ENCODE assay signal across 16 cellular contexts in genomic region chr17:83057793-83058477, GRCh38. TPM values are rescaled to one million over a fixed set of nuclear protein-coding genes. Genes with fewer than 3 reads are reported as not detected.
DNase-seq lines count a peak whose midpoint lies in the region; ATAC-seq and TF ChIP-seq lines count a peak whose summit lies in the region.
"Had no signal": no experiment of that assay in that cellular context is flagged by ENCODE, and none has a peak within 500 bp of the region (broad histone marks: within the 10 kb centered on the region; RNA-seq: fewer than 3 reads in every experiment).

No MANE protein-coding gene starts in this region.

- no peaks in the 10 kb centered on the region for H3K27me3 Mint-ChIP-seq in activated T-cell treated with anti-CD3 and anti-CD28 coated beads, Interleukin-2, amount 50 U/mL, for 24 hours
- H3K27me3 Mint-ChIP-seq: CD4-positive, alpha-beta memory T cell had no signal

- H3K9me3 Mint-ChIP-seq in activated T-cell treated with anti-CD3 and anti-CD28 coated beads, Interleukin-2, amount 50 U/mL, for 24 hours, result no peaks in the 10 kb centered on the region
- H3K9me3 Mint-ChIP-seq: CD4-positive, alpha-beta memory T cell had no signal

- ATAC-seq in left lobe of liver (no peak), GM19324 (IDR thresholded peaks at IDR 0.05; ENCODE audit: low FRiP score, unreplicated experiment) (no peak)
- ATAC-seq: foreskin keratinocyte had no signal

- peaks cover 10% of the 10 kb centered on the region for H3K4me1 Mint-ChIP-seq in activated T-cell treated with anti-CD3 and anti-CD28 coated beads, Interleukin-2, amount 50 U/mL, for 24 hours (ENCODE audit: low read depth)

- no peak for TF ChIP-seq POLR2A in thyroid gland (IDR thresholded peaks at IDR 0.05)

- peak overlapping the region in 1 of 3 donors; percentile 50 for H3K27ac ChIP-seq in thyroid gland
- H3K27ac ChIP-seq: adrenal gland, foreskin keratinocyte, GM23248 had no signal

- no peak overlapping the region for H3K27ac Mint-ChIP-seq in activated T-cell treated with anti-CD3 and anti-CD28 coated beads, Interleukin-2, amount 50 U/mL, for 24 hours

- H3K9me3 ChIP-seq in thyroid gland, result no peaks in the 10 kb centered on the region
- H3K9me3 ChIP-seq: adrenal gland, vagina had no signal

- DNase-seq in activated T-cell treated with anti-CD3 and anti-CD28 coated beads, Interleukin-2, amount 50 U/mL, for 24 hours, result peak; percentile 24
- no peak for DNase-seq in activated T-cell treated with anti-CD3 and anti-CD28 coated beads for 4 hours
- peak; percentile 64 for DNase-seq in cerebellum (ENCODE audit: low spot score)
- DNase-seq in left lobe of liver (ENCODE audit: low spot score), result peak; percentile 47
- DNase-seq in thyroid gland, result peak; percentile 83 to 92
- DNase-seq in NCI-H187 (lab: John Stamatoyannopoulos, UW), result no peak
- no peak for DNase-seq in hypothalamus (lab: John Stamatoyannopoulos, UW)
- DNase-seq: CD4-positive, alpha-beta memory T cell; foreskin keratinocyte; GM23248; mesendoderm; NCI-H187 treated with DMSO at 0.1 percent for 48 hours; stimulated activated CD4-positive, alpha-beta T cell treated with anti-CD3 and anti-CD28 coated beads, Interleukin-4, amount 100 ng/mL, for 4 hours had no signal

- H3K27me3 ChIP-seq in thyroid gland, result no peaks in the 10 kb centered on the region
- H3K27me3 ChIP-seq: adrenal gland, vagina had no signal

- TF ChIP-seq CTCF in thyroid gland (IDR thresholded peaks at IDR 0.05), result no peak

- no peak overlapping the region for H3K4me3 Mint-ChIP-seq in activated T-cell treated with anti-CD3 and anti-CD28 coated beads, Interleukin-2, amount 50 U/mL, for 24 hours
- H3K4me3 Mint-ChIP-seq: CD4-positive, alpha-beta memory T cell had no signal

- H3K36me3 Mint-ChIP-seq in activated T-cell treated with anti-CD3 and anti-CD28 coated beads, Interleukin-2, amount 50 U/mL, for 24 hours (ENCODE audit: low read depth), result no peaks in the 10 kb centered on the region
- H3K36me3 Mint-ChIP-seq: CD4-positive, alpha-beta memory T cell had no signal

- no peak overlapping the region for H3K4me3 ChIP-seq in thyroid gland (replicated peaks in 1 of 3)
- H3K4me3 ChIP-seq: adrenal gland, GM23248, vagina had no signal

- 62 to 86% methylated on average over 18 to 26 of the region's 31 CpGs for WGBS in thyroid gland, 2 donors

- H3K36me3 ChIP-seq in thyroid gland, result no peaks in the 10 kb centered on the region
- H3K36me3 ChIP-seq: adrenal gland, vagina had no signal

- H3K4me1 ChIP-seq in thyroid gland, result peaks cover 16 to 21% of the 10 kb centered on the region in 2 donors
- H3K4me1 ChIP-seq: foreskin keratinocyte had no signal

- intact Hi-C loops in thyroid gland (cut with DNase I), result no loop called here

RNA-seq across cellular contexts. Expression of gene METRNL, which starts 21.5 kb away (rescaled TPM):
- total RNA-seq in cerebellum, result 14.2 TPM
- total RNA-seq in left lobe of liver, result 4.7 TPM
- total RNA-seq in thyroid gland, result 10 to 100 TPM; 57.5 to 89.7 (median 73.3) TPM

Comparison
In these comparisons a context has a peak if more than half of its experiments do, and no peak if none do; other contexts are left out.
1. DNase-seq: peak in activated T-cell treated with anti-CD3 and anti-CD28 coated beads, Interleukin-2, amount 50 U/mL, for 24 hours (single experiment), cerebellum (single experiment), left lobe of liver (single experiment) and thyroid gland (2 of 2); none in activated T-cell treated with anti-CD3 and anti-CD28 coated beads for 4 hours (single experiment), NCI-H187 (0 of 2) and hypothalamus (0 of 51).